8 cellular contexts compared by ENCODE assay signal in genomic region chr11:58575377-58576020, GRCh38. TPM values are rescaled to one million over a fixed set of nuclear protein-coding genes. Genes with fewer than 3 reads are reported as not detected.
DNase-seq lines count a peak whose midpoint lies in the region; ATAC-seq and TF ChIP-seq lines count a peak whose summit lies in the region.

Gene LPXN, minus strand, starts transcription at chr11:58575856. Its CDS starts 84 bp downstream, at chr11:58575772.

- DNase-seq in ELR (ENCODE audit: low read depth): peak; percentile 90
- peak; percentile 13 for DNase-seq in NCI-H69 (lab: John Stamatoyannopoulos, UW)
- peak; percentile 42 for DNase-seq in activated T-cell treated with anti-CD3 and anti-CD28 coated beads for 4 hours
- DNase-seq in foreskin keratinocyte: peak; percentile 51 to 74
- no peak for DNase-seq in spleen
- no peak for DNase-seq in H7
- no peak for DNase-seq in GOT3 (lab: John Stamatoyannopoulos, UW)

- TF ChIP-seq CTCF in foreskin keratinocyte (conservative IDR thresholded peaks at IDR 0.05): no peak
- no peak for TF ChIP-seq CTCF in spleen (IDR thresholded peaks at IDR 0.05 in 8 of 11, conservative IDR thresholded peaks at IDR 0.05 in 3 of 11)

- peak in 2 of 3 donors; percentile 21 to 80 for TF ChIP-seq POLR2A in spleen (IDR thresholded peaks at IDR 0.05)

- H3K4me3 ChIP-seq in spleen: peak within 1 kb of the TSS; percentile 29 to 99 (median 44)
- H3K4me3 ChIP-seq in H7 (ENCODE audit: insufficient read depth, low read depth, low read length): no peak within 1 kb of the TSS

- H3K4me1 ChIP-seq in foreskin keratinocyte (peaks cover 30% of the 10 kb centered on the region), spleen (peaks cover 16 to 80% (median 65%) of the 10 kb centered on the region in 6 donors)

- ATAC-seq in foreskin keratinocyte (no peak), HG02678 (IDR thresholded peaks at IDR 0.05; ENCODE audit: unreplicated experiment) (no peak)

- no peaks in the 10 kb centered on the region for H3K9me3 ChIP-seq in spleen

- 20 to 37% (median 29%) methylated on average over 6 of the region's 6 CpGs for WGBS in spleen, 5 donors

- H3K27me3 ChIP-seq in foreskin keratinocyte (no peaks in the 10 kb centered on the region), spleen (replicated peaks in 1 of 7) (no peaks in the 10 kb centered on the region), H7 (ENCODE audit: control insufficient read depth, insufficient read depth, low read length) (no peaks in the 10 kb centered on the region)

- intact Hi-C loops in spleen (cut with DNase I; ENCODE audit: low total_unique reads): no loop called here

- peak within 1 kb of the TSS; percentile 100 for H3K27ac ChIP-seq in foreskin keratinocyte
- peak within 1 kb of the TSS; percentile 98 to 100 (median 100) for H3K27ac ChIP-seq in spleen

- H3K36me3 ChIP-seq in spleen (peaks cover 0 to 9% (median 1%) of the 10 kb centered on the region in 6 donors), H7 (replicated peaks; ENCODE audit: control insufficient read depth, insufficient read depth, low read length) (no peaks in the 10 kb centered on the region)

RNA-seq across cellular contexts. Expression of gene LPXN, which starts in this region (rescaled TPM):
- total RNA-seq in foreskin keratinocyte (14.9 and 33.2 TPM in 2 replicates), spleen (10 to 100 TPM; 50.8 to 83.7 (median 65.9) TPM)
- polyA plus RNA-seq in foreskin keratinocyte (12.6 and 27.4 TPM in 2 replicates), spleen (10 to 100 TPM; 56.8 to 70.0 (median 62.3) TPM)
- total RNA-seq in H7 (2014; rRNA removed; shearing (Covaris generic)): 2.2 and 2.8 TPM in 2 replicates

Comparison
In these comparisons a context has a peak if more than half of its experiments do, and no peak if none do; other contexts are left out.
1. DNase-seq: peak in ELR (single experiment), NCI-H69 (single experiment), activated T-cell treated with anti-CD3 and anti-CD28 coated beads for 4 hours (single experiment) and foreskin keratinocyte (2 of 2); none in spleen (single experiment), H7 (single experiment) and GOT3 (single experiment).